ENCODE assay signal across 14 cellular contexts in the genomic region with DNA sequence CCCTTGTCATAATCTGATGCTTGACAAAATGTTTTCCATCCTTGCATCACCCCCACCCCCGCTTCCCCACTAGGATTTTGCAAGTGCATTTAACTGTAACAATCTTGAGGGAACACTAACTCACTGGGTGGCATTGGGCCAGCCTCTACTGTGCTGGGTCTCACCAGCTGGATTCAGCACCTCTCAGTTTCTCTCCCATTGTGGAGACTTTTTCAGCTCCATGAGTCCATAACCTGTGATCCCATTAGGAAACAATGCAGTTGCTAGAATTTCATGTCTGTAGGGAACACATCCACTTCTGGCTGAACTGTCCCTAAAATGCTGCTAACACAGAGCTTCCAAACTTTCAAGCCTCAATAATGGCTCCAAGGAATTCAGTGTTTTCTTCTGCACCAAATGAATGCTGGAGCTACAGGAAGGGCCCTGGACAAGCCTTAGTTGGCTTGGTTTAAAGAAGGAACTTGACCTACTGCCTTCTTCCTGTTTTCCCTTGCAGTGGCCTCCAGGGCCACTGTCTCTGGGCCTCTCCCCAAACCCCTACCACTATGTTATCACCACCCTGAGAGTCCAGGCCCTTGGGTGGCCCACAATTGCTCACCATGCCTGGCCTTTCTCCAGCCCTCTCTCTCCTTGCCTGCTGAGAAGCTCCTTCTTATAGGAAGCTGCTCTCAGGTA. TPM values are rescaled to one million over a fixed set of nuclear protein-coding genes. Genes with fewer than 3 reads are reported as not detected.
DNase-seq lines count a peak whose midpoint lies in the region; ATAC-seq and TF ChIP-seq lines count a peak whose summit lies in the region.
"Had no signal": no experiment of that assay in that cellular context is flagged by ENCODE, and none has a peak within 500 bp of the region (broad histone marks: within the 10 kb centered on the region; RNA-seq: fewer than 3 reads in every experiment).

No MANE protein-coding gene starts in this region.

- no peak overlapping the region for H3K27ac Mint-ChIP-seq in HFFc6
- H3K27ac Mint-ChIP-seq: brain had no signal

- H3K9me3 Mint-ChIP-seq in HFFc6, result no peaks in the 10 kb centered on the region
- H3K9me3 Mint-ChIP-seq: brain had no signal

- TF ChIP-seq CTCF in AG10803 (conservative IDR thresholded peaks at IDR 0.05; ENCODE audit: low read length), result no peak
- no peak for TF ChIP-seq CTCF in fibroblast of the aortic adventitia (IDR thresholded peaks at IDR 0.05; ENCODE audit: insufficient read depth, low read length)
- no peak for TF ChIP-seq CTCF in omental fat pad (IDR thresholded peaks at IDR 0.05)
- no peak for TF ChIP-seq CTCF in HFFc6 (IDR thresholded peaks at IDR 0.05)

- H3K27me3 Mint-ChIP-seq in HFFc6 (ENCODE audit: insufficient read depth), result peaks cover 57% of the 10 kb centered on the region
- H3K27me3 Mint-ChIP-seq: brain had no signal

- H3K36me3 Mint-ChIP-seq in HFFc6 (ENCODE audit: low read depth), result no peaks in the 10 kb centered on the region
- H3K36me3 Mint-ChIP-seq: brain had no signal

- DNase-seq in AG10803 (ENCODE audit: low read depth), result peak; percentile 16
- peak; percentile 54 for DNase-seq in NOMO-1 treated with DMSO at 0.1 percent for 48 hours (lab: John Stamatoyannopoulos, UW; ENCODE audit: unreplicated experiment)
- peak; percentile 65 for DNase-seq in fibroblast of the aortic adventitia (ENCODE audit: low read depth)
- DNase-seq in omental fat pad (ENCODE audit: low spot score), result peak; percentile 43
- DNase-seq in DMS79 treated with DMSO at 0.1 percent for 48 hours (lab: John Stamatoyannopoulos, UW), result no peak
- DNase-seq in HFFc6, result no peak
- no peak for DNase-seq in cerebellum (ENCODE audit: low spot score)
- DNase-seq: activated gamma-delta T cell, kidney glomerular epithelial cell, NCI-H187, NCI-H69 had no signal

- H3K4me1 Mint-ChIP-seq in HFFc6 (ENCODE audit: low read depth), result no peaks in the 10 kb centered on the region; the same call in 1 of the 2 replicates
- H3K4me1 Mint-ChIP-seq: brain had no signal

- no peak for ATAC-seq in omental fat pad (ENCODE audit: low FRiP score)
- ATAC-seq in HG03442 (IDR thresholded peaks at IDR 0.05; ENCODE audit: unreplicated experiment), result no peak

- H3K4me3 ChIP-seq in AG10803 (ENCODE audit: low read length) (no peak overlapping the region), fibroblast of the aortic adventitia (ENCODE audit: low read depth, low read length) (no peak overlapping the region)
- H3K4me3 ChIP-seq: thoracic aorta had no signal

- H3K4me3 Mint-ChIP-seq in HFFc6, result no peak overlapping the region
- H3K4me3 Mint-ChIP-seq: brain had no signal

RNA-seq across cellular contexts. Expression of gene CYP19A1, which starts 15.6 kb away (rescaled TPM):
- total RNA-seq in fibroblast of the aortic adventitia (ENCODE audit: low replicate concordance) (0.98 and 3.1 TPM in 2 replicates), omental fat pad (10 to 100 TPM in 1 of 4 donors, 1 to 10 TPM in 2, not detected in 1; 1.5 to 16.2 (median 6.8) TPM), cerebellum (1.00 TPM)
- total RNA-seq in HFFc6 (2021; fragmentation: NEBNext Ultra II Directional; extraction: Animal tissue kit (Norgen Biotek cat#: 25700)), result under 1 TPM in 1 of 6 experiments, not detected in 5; 0.57 TPM

RNA-seq across cellular contexts. Expression of gene GLDN, which starts 18.7 kb away (rescaled TPM):
- total RNA-seq in fibroblast of the aortic adventitia (ENCODE audit: low replicate concordance) (0.49 and 13.3 TPM in 2 replicates), omental fat pad (10 to 100 TPM; 25.1 to 51.7 (median 30.7) TPM), cerebellum (1.2 TPM)
- not detected for total RNA-seq in HFFc6 (2021; fragmentation: NEBNext Ultra II Directional; extraction: Animal tissue kit (Norgen Biotek cat#: 25700))

Comparison
In these comparisons a context has a peak if more than half of its experiments do, and no peak if none do; other contexts are left out.
1. DNase-seq: peak in AG10803 (single experiment), NOMO-1 treated with DMSO at 0.1 percent for 48 hours (single experiment), fibroblast of the aortic adventitia (single experiment) and omental fat pad (single experiment); none in DMS79 treated with DMSO at 0.1 percent for 48 hours (single experiment), HFFc6 (single experiment) and cerebellum (single experiment).